8 cellular contexts compared by ENCODE assay signal in the genomic region with DNA sequence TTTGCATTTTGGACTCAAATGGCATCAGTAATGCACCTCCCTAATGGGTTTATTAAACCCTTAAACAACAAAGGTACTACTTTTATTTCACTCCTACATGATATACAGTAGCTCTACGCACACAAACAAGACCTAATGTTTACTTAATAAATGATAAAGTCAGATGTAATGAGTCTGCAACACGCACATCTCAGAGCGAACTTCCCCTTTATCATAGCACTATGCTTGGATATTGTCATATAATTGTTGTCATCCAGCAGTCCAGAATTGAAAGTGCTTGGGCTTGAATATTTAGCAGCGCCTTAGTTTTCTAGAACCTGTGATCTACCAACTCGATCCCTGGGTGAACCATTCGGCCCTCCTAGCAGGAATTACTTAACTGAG. TPM values are rescaled to one million over a fixed set of nuclear protein-coding genes. Genes with fewer than 3 reads are reported as not detected.
DNase-seq lines count a peak whose midpoint lies in the region; ATAC-seq, FAIRE-seq and TF ChIP-seq lines count a peak whose summit lies in the region.

No MANE protein-coding gene starts in this region.

- H3K4me1 Mint-ChIP-seq in astrocyte (ENCODE audit: low read depth, unreplicated experiment), result peaks cover 19% of the 10 kb centered on the region

- H3K27me3 ChIP-seq in astrocyte (ENCODE audit: insufficient read depth, low read length) (no peaks in the 10 kb centered on the region), liver (ENCODE audit: control insufficient read depth in 4 of 4, insufficient read depth in 4 of 4, low read length in 3 of 4) (no peaks in the 10 kb centered on the region), tibial nerve (no peaks in the 10 kb centered on the region)

- FAIRE-seq in astrocyte (lab: Jason Lieb, UNC) (no peak), GM12892 (lab: Jason Lieb, UNC) (no peak)

- H3K4me1 ChIP-seq in astrocyte (ENCODE audit: insufficient read depth, low read length) (peaks cover 10% of the 10 kb centered on the region), liver (ENCODE audit: control insufficient read depth in 4 of 4, insufficient read depth in 4 of 4, low read length in 3 of 4) (peaks cover 4 to 17% (median 7%) of the 10 kb centered on the region in 4 donors), tibial nerve (peaks cover 0 to 34% (median 0%) of the 10 kb centered on the region in 4 donors)

- TF ChIP-seq EP300 in tibial nerve (IDR thresholded peaks at IDR 0.05), result no peak

- peaks cover 1% of the 10 kb centered on the region for H3K9me3 Mint-ChIP-seq in astrocyte (ENCODE audit: unreplicated experiment)

- peak overlapping the region; percentile 97 for H3K27ac Mint-ChIP-seq in astrocyte (ENCODE audit: unreplicated experiment)

- peak overlapping the region; percentile 88 for H3K4me3 Mint-ChIP-seq in astrocyte (ENCODE audit: unreplicated experiment)

- peak overlapping the region; percentile 69 for H3K27ac ChIP-seq in 22Rv1
- H3K27ac ChIP-seq in astrocyte (ENCODE audit: low read depth, low read length), result peak overlapping the region; percentile 89
- peak overlapping the region; percentile 100 for H3K27ac ChIP-seq in liver (ENCODE audit: low read depth in 1 of 2, low read length in 2 of 2)
- peak overlapping the region; percentile 68 to 96 (median 88) for H3K27ac ChIP-seq in tibial nerve

- peaks cover 3% of the 10 kb centered on the region for H4K20me1 ChIP-seq in astrocyte (ENCODE audit: insufficient read depth, low read length)

- TF ChIP-seq POLR2A in tibial nerve (IDR thresholded peaks at IDR 0.05), result no peak
- TF ChIP-seq POLR2A in GM12892 (IDR thresholded peaks at IDR 0.05; ENCODE audit: low read depth, low read length), result no peak

- no peaks in the 10 kb centered on the region for H3K27me3 Mint-ChIP-seq in astrocyte (ENCODE audit: low read depth, unreplicated experiment)

- WGBS in liver, result 8% methylated on average over 6 of the region's 6 CpGs
- WGBS in tibial nerve, 2 donors, result 10 to 13% methylated on average over 6 of the region's 6 CpGs

- peaks cover 45% of the 10 kb centered on the region for H3K79me2 ChIP-seq in astrocyte (ENCODE audit: insufficient read depth, low read length)

- peaks cover 7% of the 10 kb centered on the region for H3K36me3 Mint-ChIP-seq in astrocyte (ENCODE audit: low read depth, unreplicated experiment)

- H3K4me2 ChIP-seq in astrocyte (ENCODE audit: low read length), result peak overlapping the region; percentile 86

- no peak for TF ChIP-seq RAD21 in liver (IDR thresholded peaks at IDR 0.05)

- H3K9me3 ChIP-seq in astrocyte (ENCODE audit: insufficient read depth, low read depth, low read length), result no peaks in the 10 kb centered on the region
- peaks cover 0 to 1% (median 0%) of the 10 kb centered on the region in 4 donors for H3K9me3 ChIP-seq in liver (ENCODE audit: control insufficient read depth in 4 of 4, low read length in 3 of 4)
- no peaks in the 10 kb centered on the region for H3K9me3 ChIP-seq in tibial nerve

- H3K36me3 ChIP-seq in astrocyte (ENCODE audit: insufficient read depth, low read length) (no peaks in the 10 kb centered on the region), liver (ENCODE audit: control insufficient read depth in 4 of 4, insufficient read depth in 3 of 4, low read depth in 1 of 4, low read length in 3 of 4) (peaks cover 0 to 2% (median 0%) of the 10 kb centered on the region in 4 donors), tibial nerve (peaks cover 0 to 7% (median 0%) of the 10 kb centered on the region in 3 donors)

- H3K9ac ChIP-seq in astrocyte (ENCODE audit: low read length), result peak overlapping the region; percentile 95
- H3K9ac ChIP-seq in liver (ENCODE audit: low read depth in 1 of 2, low read length in 2 of 2), result peak overlapping the region; percentile 94 to 95

- DNase-seq in Kasumi-1 (lab: John Stamatoyannopoulos, UW) (peak; percentile 28 to 30), astrocyte (ENCODE audit: low read depth) (no peak), tibial nerve (ENCODE audit: low spot score in 2 of 2) (no peak), GM12892 (ENCODE audit: insufficient read length) (no peak), T1000 (lab: John Stamatoyannopoulos, UW) (no peak)

- peak; percentile 6 for ATAC-seq in GM18868 (IDR thresholded peaks at IDR 0.05; ENCODE audit: unreplicated experiment)

- H3K4me3 ChIP-seq in astrocyte (ENCODE audit: insufficient read depth, low read depth, low read length) (peak overlapping the region; percentile 75), liver (ENCODE audit: low read depth in 1 of 3, low read length in 3 of 3) (peak overlapping the region; percentile 77 to 86 (median 83)), tibial nerve (peak overlapping the region; percentile 53 to 96 (median 78))

- TF ChIP-seq CTCF in 22Rv1 (IDR thresholded peaks at IDR 0.05), result no peak
- no peak for TF ChIP-seq CTCF in astrocyte (IDR thresholded peaks at IDR 0.05; ENCODE audit: insufficient read depth, low read depth, low read length)
- TF ChIP-seq CTCF in liver (IDR thresholded peaks at IDR 0.05; ENCODE audit: low read depth, low read length, missing input control), result no peak
- no peak for TF ChIP-seq CTCF in tibial nerve (IDR thresholded peaks at IDR 0.05)

- H2AFZ ChIP-seq in astrocyte (ENCODE audit: low read depth, low read length), result peak overlapping the region; percentile 89

TF ChIP-seq in liver, 16 proteins besides CTCF, POLR2A, EP300 and RAD21:
- TF ChIP-seq RXRA (IDR thresholded peaks at IDR 0.05) (no peak), FOXA2 (IDR thresholded peaks at IDR 0.05) (no peak), NR2F2 (IDR thresholded peaks at IDR 0.05) (no peak), FOXA1 (IDR thresholded peaks at IDR 0.05) (no peak), JUND (IDR thresholded peaks at IDR 0.05) (no peak), EGR1 (IDR thresholded peaks at IDR 0.05; ENCODE audit: low read depth in 2 of 2) (no peak), HNF4A (conservative IDR thresholded peaks at IDR 0.05) (no peak), ZBTB33 (IDR thresholded peaks at IDR 0.05) (no peak), TAF1 (conservative IDR thresholded peaks at IDR 0.05) (no peak), SP1 (IDR thresholded peaks at IDR 0.05) (no peak), ATF3 (IDR thresholded peaks at IDR 0.05) (no peak), YY1 (IDR thresholded peaks at IDR 0.05) (no peak), HNF4G (IDR thresholded peaks at IDR 0.05) (no peak)
- TF ChIP-seq, protein P1, sequence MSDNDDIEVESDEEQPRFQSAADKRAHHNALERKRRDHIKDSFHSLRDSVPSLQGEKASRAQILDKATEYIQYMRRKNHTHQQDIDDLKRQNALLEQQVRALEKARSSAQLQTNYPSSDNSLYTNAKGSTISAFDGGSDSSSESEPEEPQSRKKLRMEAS (IDR thresholded peaks at IDR 0.05), result no peak
- TF ChIP-seq, protein P2, sequence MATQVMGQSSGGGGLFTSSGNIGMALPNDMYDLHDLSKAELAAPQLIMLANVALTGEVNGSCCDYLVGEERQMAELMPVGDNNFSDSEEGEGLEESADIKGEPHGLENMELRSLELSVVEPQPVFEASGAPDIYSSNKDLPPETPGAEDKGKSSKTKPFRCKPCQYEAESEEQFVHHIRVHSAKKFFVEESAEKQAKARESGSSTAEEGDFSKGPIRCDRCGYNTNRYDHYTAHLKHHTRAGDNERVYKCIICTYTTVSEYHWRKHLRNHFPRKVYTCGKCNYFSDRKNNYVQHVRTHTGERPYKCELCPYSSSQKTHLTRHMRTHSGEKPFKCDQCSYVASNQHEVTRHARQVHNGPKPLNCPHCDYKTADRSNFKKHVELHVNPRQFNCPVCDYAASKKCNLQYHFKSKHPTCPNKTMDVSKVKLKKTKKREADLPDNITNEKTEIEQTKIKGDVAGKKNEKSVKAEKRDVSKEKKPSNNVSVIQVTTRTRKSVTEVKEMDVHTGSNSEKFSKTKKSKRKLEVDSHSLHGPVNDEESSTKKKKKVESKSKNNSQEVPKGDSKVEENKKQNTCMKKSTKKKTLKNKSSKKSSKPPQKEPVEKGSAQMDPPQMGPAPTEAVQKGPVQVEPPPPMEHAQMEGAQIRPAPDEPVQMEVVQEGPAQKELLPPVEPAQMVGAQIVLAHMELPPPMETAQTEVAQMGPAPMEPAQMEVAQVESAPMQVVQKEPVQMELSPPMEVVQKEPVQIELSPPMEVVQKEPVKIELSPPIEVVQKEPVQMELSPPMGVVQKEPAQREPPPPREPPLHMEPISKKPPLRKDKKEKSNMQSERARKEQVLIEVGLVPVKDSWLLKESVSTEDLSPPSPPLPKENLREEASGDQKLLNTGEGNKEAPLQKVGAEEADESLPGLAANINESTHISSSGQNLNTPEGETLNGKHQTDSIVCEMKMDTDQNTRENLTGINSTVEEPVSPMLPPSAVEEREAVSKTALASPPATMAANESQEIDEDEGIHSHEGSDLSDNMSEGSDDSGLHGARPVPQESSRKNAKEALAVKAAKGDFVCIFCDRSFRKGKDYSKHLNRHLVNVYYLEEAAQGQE (IDR thresholded peaks at IDR 0.05), result no peak

RNA-seq across cellular contexts. Expression of gene PARP4, which starts 0.8 kb away (rescaled TPM):
- total RNA-seq in astrocyte (55.7 and 59.1 TPM in 2 replicates), liver (10 to 100 TPM; 22.2 to 29.3 TPM), tibial nerve (10 to 100 TPM; 44.4 to 51.0 (median 46.8) TPM)
- polyA plus RNA-seq in liver, result 10 to 100 TPM; 10.7 to 13.2 TPM
- polyA plus RNA-seq in GM12892 (2012; ENCODE audit: missing spikeins), result 32.9 TPM

Comparison
In these comparisons a context has a peak if more than half of its experiments do, and no peak if none do; other contexts are left out.
1. DNase-seq: peak in Kasumi-1 (2 of 2); none in astrocyte (single experiment), tibial nerve (0 of 2), GM12892 (single experiment) and T1000 (single experiment).
2. Peak in every context shown above with its lines, with median percentiles within 50 percentile points of each other: H3K27ac ChIP-seq and H3K4me3 ChIP-seq.